ENCODE assay signal across 14 cellular contexts in the genomic region with DNA sequence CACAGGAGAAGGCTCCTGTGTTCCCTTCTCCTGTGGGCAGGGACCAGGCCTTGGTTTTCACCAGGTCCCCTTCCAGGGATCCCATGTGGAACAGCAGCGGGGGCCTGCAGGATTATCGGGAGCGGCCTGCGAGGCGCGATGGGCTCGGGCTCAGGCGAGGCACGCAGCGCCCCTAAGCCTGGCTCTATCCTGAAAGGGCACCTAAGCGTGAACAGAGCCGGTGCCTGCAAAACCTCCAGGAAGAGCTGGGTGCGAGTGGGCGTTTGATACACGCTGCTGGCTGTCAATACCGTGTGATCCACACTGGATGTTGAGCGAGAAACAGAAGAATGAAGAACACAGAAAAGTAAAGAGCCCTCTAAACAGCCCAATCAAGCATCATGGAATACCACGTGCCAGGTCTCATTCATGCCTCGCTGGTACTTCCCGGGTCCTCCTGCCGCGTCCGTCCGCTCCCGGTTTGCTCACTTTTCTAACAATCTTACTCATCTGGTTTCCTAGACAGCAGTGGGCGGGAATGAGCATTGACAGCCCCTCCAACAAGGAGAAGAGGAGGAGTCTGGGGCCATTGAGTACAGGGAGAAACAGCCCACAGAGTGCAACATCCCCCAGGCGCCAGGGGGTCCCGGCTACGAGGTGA. TPM values are rescaled to one million over a fixed set of nuclear protein-coding genes. Genes with fewer than 3 reads are reported as not detected.
DNase-seq lines count a peak whose midpoint lies in the region; ATAC-seq and TF ChIP-seq lines count a peak whose summit lies in the region.
"Had no signal": no experiment of that assay in that cellular context is flagged by ENCODE, and none has a peak within 500 bp of the region (broad histone marks: within the 10 kb centered on the region; RNA-seq: fewer than 3 reads in every experiment).

No MANE protein-coding gene starts in this region.

- DNase-seq in CD14-positive monocyte (ENCODE audit: low spot score) (no peak), astrocyte of the spinal cord (ENCODE audit: low read depth, low spot score) (peak; percentile 60), right atrium auricular region (ENCODE audit: low spot score) (no peak), psoas muscle (peak; percentile 8 to 46), omental fat pad (ENCODE audit: low spot score) (no peak), NCI-H1417 treated with DMSO at 0.1 percent for 48 hours (lab: John Stamatoyannopoulos, UW) (no peak)
- DNase-seq: activated CD4-positive, CD25-positive, alpha-beta regulatory T cell; activated T-cell treated with anti-CD3 and anti-CD28 coated beads for 4 hours; DMS 273 treated with DMSO at 0.1 percent for 48 hours; MG63; stimulated activated CD4-positive, alpha-beta T cell treated with anti-CD3 and anti-CD28 coated beads, Interleukin-12 subunit alpha, Interleukin-12 subunit beta, amount 100 ng/mL, for 4 hours had no signal

- no peaks in the 10 kb centered on the region for H3K27me3 Mint-ChIP-seq in CD14-positive monocyte (ENCODE audit: low read depth in 3 of 3)

- peaks cover 0 to 2% (median 0%) of the 10 kb centered on the region in 7 donors for H3K9me3 Mint-ChIP-seq in CD14-positive monocyte

- H3K4me3 ChIP-seq in astrocyte of the spinal cord (ENCODE audit: low read depth, low read length) (no peak overlapping the region), right atrium auricular region (no peak overlapping the region), psoas muscle (no peak overlapping the region)
- H3K4me3 ChIP-seq: MG63, upper lobe of left lung had no signal

- H3K4me1 ChIP-seq in right atrium auricular region (peaks cover 0 to 88% of the 10 kb centered on the region in 2 donors), psoas muscle (peaks cover 48% of the 10 kb centered on the region)

- H3K9me3 ChIP-seq in right atrium auricular region (no peaks in the 10 kb centered on the region), psoas muscle (no peaks in the 10 kb centered on the region)
- H3K9me3 ChIP-seq: MG63, upper lobe of left lung had no signal

- no peak for ATAC-seq in psoas muscle
- no peak for ATAC-seq in omental fat pad (ENCODE audit: low FRiP score)
- no peak for ATAC-seq in GM18870 (IDR thresholded peaks at IDR 0.05; ENCODE audit: unreplicated experiment)
- ATAC-seq in HG02642 (IDR thresholded peaks at IDR 0.05; ENCODE audit: poor library complexity, unreplicated experiment) = no peak

- H3K4me3 Mint-ChIP-seq in CD14-positive monocyte = no peak overlapping the region

- peaks cover 59% of the 10 kb centered on the region for H3K4me1 Mint-ChIP-seq in CD14-positive monocyte

- 90 to 93% (median 92%) methylated on average over 29 of the region's 29 CpGs for WGBS in psoas muscle, 3 donors

- TF ChIP-seq CTCF in CD14-positive monocyte (IDR thresholded peaks at IDR 0.05) = no peak
- no peak for TF ChIP-seq CTCF in astrocyte of the spinal cord (IDR thresholded peaks at IDR 0.05; ENCODE audit: low read depth, low read length)
- TF ChIP-seq CTCF in right atrium auricular region (IDR thresholded peaks at IDR 0.05) = no peak
- no peak for TF ChIP-seq CTCF in psoas muscle (IDR thresholded peaks at IDR 0.05)
- no peak for TF ChIP-seq CTCF in omental fat pad (IDR thresholded peaks at IDR 0.05)

- H3K27ac ChIP-seq in right atrium auricular region = peak overlapping the region; percentile 50 to 73
- no peak overlapping the region for H3K27ac ChIP-seq in psoas muscle

- intact Hi-C loops in CD14-positive monocyte (cut with micrococcal nuclease) (no loop called here), psoas muscle (cut with DNase I) (no loop called here)

- peaks cover 27 to 39% of the 10 kb centered on the region in 2 donors for H3K36me3 Mint-ChIP-seq in CD14-positive monocyte

- H3K36me3 ChIP-seq in right atrium auricular region (peaks cover 9% of the 10 kb centered on the region), psoas muscle (ENCODE audit: insufficient read depth in 1 of 2, low read depth in 1 of 2) (no peaks in the 10 kb centered on the region)
- H3K36me3 ChIP-seq: MG63 had no signal

- in situ Hi-C loops in astrocyte of the spinal cord (cut with HindIII; ENCODE audit: low sequenced_read_pairs) = no loop called here

- H3K27me3 ChIP-seq in right atrium auricular region (no peaks in the 10 kb centered on the region), psoas muscle (ENCODE audit: insufficient read depth in 3 of 3, low read length in 2 of 3) (no peaks in the 10 kb centered on the region)
- H3K27me3 ChIP-seq: MG63, upper lobe of left lung had no signal

- H3K27ac Mint-ChIP-seq in CD14-positive monocyte = peak overlapping the region in 4 of 7 donors; percentile 9 to 78 (median 44)

RNA-seq across cellular contexts. Expression of a gene that starts 12.5 kb away (rescaled TPM):
- 1 to 10 TPM; 3.1 to 6.8 TPM for polyA plus RNA-seq in CD14-positive monocyte
- total RNA-seq in right atrium auricular region = 10 to 100 TPM; 11.1 to 17.8 TPM
- total RNA-seq in psoas muscle = 10 to 100 TPM in 2 of 4 donors, 1 to 10 TPM in 2; 6.9 to 12.4 (median 10.3) TPM
- polyA plus RNA-seq in psoas muscle = 1 to 10 TPM; 3.4 to 5.0 (median 4.3) TPM
- total RNA-seq in omental fat pad = 10 to 100 TPM; 14.1 to 67.6 (median 31.8) TPM

Comparison
In these comparisons a context has a peak if more than half of its experiments do, and no peak if none do; other contexts are left out.
1. DNase-seq: peak in astrocyte of the spinal cord (single experiment) and psoas muscle (2 of 2); none in CD14-positive monocyte (single experiment), right atrium auricular region (single experiment), omental fat pad (single experiment) and NCI-H1417 treated with DMSO at 0.1 percent for 48 hours (single experiment).